Comparison of ENCODE assay signal across 25 cellular contexts in the genomic region with DNA sequence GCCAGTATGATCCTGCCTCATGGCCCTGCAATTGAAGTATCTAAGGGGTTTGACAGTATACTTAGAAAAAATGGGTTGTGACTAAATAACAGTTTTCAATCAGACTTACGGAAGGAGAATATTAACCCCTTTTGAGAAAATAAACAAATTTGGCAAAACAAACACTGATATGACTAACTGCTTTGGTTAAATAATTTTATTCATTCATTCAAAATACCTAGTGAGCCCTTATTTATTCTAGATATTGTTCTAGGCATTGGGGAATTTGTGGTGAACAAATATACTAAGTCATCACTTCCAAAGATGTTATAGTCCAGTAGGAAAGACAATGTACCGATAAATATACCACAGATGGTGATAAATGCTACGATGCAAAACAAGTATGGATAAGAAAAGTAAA.
"Had no signal": no experiment of that assay in that cellular context is flagged by ENCODE, and none has a peak within 500 bp of the region (broad histone marks: within the 10 kb centered on the region; RNA-seq: fewer than 3 reads in every experiment).

No MANE protein-coding gene starts in this region.

- FAIRE-seq: endometrium, frontal cortex, islet of Langerhans had no signal

- H3K4me3 ChIP-seq: colonic mucosa, gastroesophageal sphincter, heart right ventricle, left lung, lower lobe of right lung, mucosa of descending colon had no signal

- H3K36me3 ChIP-seq: colonic mucosa, gastroesophageal sphincter, heart right ventricle, left lung, lower lobe of right lung had no signal

- H3K4me1 ChIP-seq: colonic mucosa, left lung had no signal

- DNase-seq: colonic mucosa; cortex of kidney; effector CD8-positive, alpha-beta T cell; effector memory CD8-positive, alpha-beta T cell; endodermal cell; erythroblast; foreskin keratinocyte; head of caudate nucleus; heart right ventricle; hippocampal formation; left cardiac atrium; left lung; left ventricle myocardium superior; lower lobe of right lung; mesenchymal stem cell; mucosa of descending colon; naive B cell; naive thymus-derived CD8-positive, alpha-beta T cell had no signal

- H3K27me3 ChIP-seq: colonic mucosa, foreskin keratinocyte, gastroesophageal sphincter, heart right ventricle, left lung had no signal

- H3K27ac Mint-ChIP-seq: dendritic cell treated with granulocyte-macrophage colony-stimulating factor and Interleukin-4, amounts not matched to agents 40 ng/mL and 50 ng/mL, for 4 days; effector memory CD8-positive, alpha-beta T cell; endodermal cell; naive B cell; naive thymus-derived CD8-positive, alpha-beta T cell had no signal

- ATAC-seq: effector memory CD8-positive, alpha-beta T cell; esophagus mucosa; foreskin keratinocyte; gastroesophageal sphincter; heart right ventricle; left cardiac atrium; left lung; left ventricle myocardium superior; lower lobe of right lung; mucosa of descending colon; naive thymus-derived CD8-positive, alpha-beta T cell had no signal

- H3K4me1 Mint-ChIP-seq: endodermal cell; naive B cell; naive thymus-derived CD8-positive, alpha-beta T cell had no signal

- H3K9me3 ChIP-seq: colonic mucosa, gastroesophageal sphincter, heart right ventricle, left lung, lower lobe of right lung, mucosa of descending colon had no signal

- H3K27me3 Mint-ChIP-seq: dendritic cell treated with granulocyte-macrophage colony-stimulating factor and Interleukin-4, amounts not matched to agents 40 ng/mL and 50 ng/mL, for 4 days; effector memory CD8-positive, alpha-beta T cell; naive B cell had no signal

- H3K36me3 Mint-ChIP-seq: mesothelial cell of epicardium; naive B cell; naive thymus-derived CD8-positive, alpha-beta T cell had no signal

- H3K4me3 Mint-ChIP-seq: dendritic cell treated with granulocyte-macrophage colony-stimulating factor and Interleukin-4, amounts not matched to agents 40 ng/mL and 50 ng/mL, for 4 days; effector memory CD8-positive, alpha-beta T cell; endodermal cell; mesothelial cell of epicardium; naive B cell; naive thymus-derived CD8-positive, alpha-beta T cell had no signal

- H3K9me3 Mint-ChIP-seq: dendritic cell treated with granulocyte-macrophage colony-stimulating factor and Interleukin-4, amounts not matched to agents 40 ng/mL and 50 ng/mL, for 4 days; endodermal cell; mesothelial cell of epicardium had no signal

- H3K27ac ChIP-seq: colonic mucosa, foreskin keratinocyte, gastroesophageal sphincter, heart right ventricle, left lung, lower lobe of right lung had no signal
